ENCODE assay signal across 11 cellular contexts in the genomic region with DNA sequence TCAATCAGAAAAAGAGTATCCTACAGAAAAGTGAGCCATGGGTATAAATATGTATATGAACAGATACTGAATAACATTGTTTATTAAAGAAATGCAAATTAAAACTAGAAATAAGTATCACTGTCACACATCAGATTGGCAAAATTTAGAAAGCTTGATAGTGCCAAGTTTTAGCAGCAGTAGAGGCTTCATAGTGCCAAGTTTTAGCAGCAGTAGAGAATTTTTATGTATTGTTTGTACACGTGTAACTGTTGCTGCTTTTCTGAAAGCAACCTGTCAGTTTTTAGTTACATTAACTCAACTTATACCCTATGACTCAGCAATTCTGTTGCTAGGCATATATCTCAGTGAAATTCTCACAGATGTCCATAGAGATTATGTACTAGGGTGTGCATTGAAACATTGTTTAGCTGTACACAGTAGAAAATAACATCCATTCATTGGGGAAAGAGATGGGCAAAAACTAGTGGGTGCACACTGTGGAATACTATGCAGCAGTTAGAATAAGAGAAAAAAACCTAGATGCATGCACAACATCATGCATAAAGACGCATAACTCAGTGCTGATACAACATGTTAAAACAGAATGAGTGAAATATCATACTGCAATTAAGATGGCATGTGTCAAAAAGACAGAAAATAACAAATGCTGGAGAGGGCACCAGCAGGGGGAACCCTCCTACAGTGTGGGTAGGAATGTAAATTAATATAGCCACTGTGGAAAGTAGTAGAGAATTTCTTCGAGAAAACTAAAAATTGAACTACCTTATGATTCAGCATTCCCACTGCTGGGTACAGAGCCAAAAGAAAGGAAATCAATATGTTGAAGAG.
DNase-seq lines count a peak whose midpoint lies in the region; TF ChIP-seq lines count a peak whose summit lies in the region.
"Had no signal": no experiment of that assay in that cellular context is flagged by ENCODE, and none has a peak within 500 bp of the region (broad histone marks: within the 10 kb centered on the region; RNA-seq: fewer than 3 reads in every experiment).

No MANE protein-coding gene starts in this region.

- TF ChIP-seq POLR2A in NB4 (IDR thresholded peaks at IDR 0.05; ENCODE audit: extremely low read depth, insufficient read length): no peak

- CTCF ChIA-PET in activated naive CD4-positive, alpha-beta T cell treated with anti-CD3 and anti-CD28 coated beads for 36 hours (lab: Charles Lee): no interaction called here

- H3K27ac Mint-ChIP-seq in activated naive CD4-positive, alpha-beta T cell treated with anti-CD3 and anti-CD28 coated beads for 36 hours: no peak overlapping the region
- H3K27ac Mint-ChIP-seq: naive B cell had no signal

- no peaks in the 10 kb centered on the region for H3K9me3 Mint-ChIP-seq in activated naive CD4-positive, alpha-beta T cell treated with anti-CD3 and anti-CD28 coated beads for 36 hours

- no peaks in the 10 kb centered on the region for H3K4me1 Mint-ChIP-seq in activated naive CD4-positive, alpha-beta T cell treated with anti-CD3 and anti-CD28 coated beads for 36 hours (ENCODE audit: low read depth)
- H3K4me1 Mint-ChIP-seq: naive B cell had no signal

- intact Hi-C loops in activated naive CD4-positive, alpha-beta T cell treated with anti-CD3 and anti-CD28 coated beads for 36 hours (cut with micrococcal nuclease): loop anchor here (2.0 kb wide), 1 partner anchor 479 kb away; no protein-coding TSS in a partner anchor

- peak; percentile 22 for DNase-seq in activated naive CD4-positive, alpha-beta T cell treated with anti-CD3 and anti-CD28 coated beads for 36 hours
- no peak for DNase-seq in activated naive CD4-positive, alpha-beta T cell treated with Interleukin-2 at 50 U/mL for 16 hours
- DNase-seq in NB4 (ENCODE audit: low read depth) (peak; percentile 25), epithelial cell of esophagus (ENCODE audit: low read depth) (peak; percentile 59), superior temporal gyrus (ENCODE audit: extremely low spot score) (peak; percentile 59), occipital lobe (lab: John Stamatoyannopoulos, UW) (no peak), GF-D8 (lab: John Stamatoyannopoulos, UW) (no peak)
- no peak for DNase-seq in stimulated activated CD4-positive, alpha-beta T cell treated with anti-CD3 and anti-CD28 coated beads, Interleukin-12 subunit alpha, Interleukin-12 subunit beta, amount 100 ng/mL, for 4 hours
- DNase-seq: effector CD8-positive, alpha-beta T cell; naive B cell; NCI-H1092 treated with DMSO at 0.1 percent for 48 hours had no signal

- no peak overlapping the region for H3K4me3 Mint-ChIP-seq in activated naive CD4-positive, alpha-beta T cell treated with anti-CD3 and anti-CD28 coated beads for 36 hours
- H3K4me3 Mint-ChIP-seq: naive B cell had no signal

- no peaks in the 10 kb centered on the region for H3K36me3 Mint-ChIP-seq in activated naive CD4-positive, alpha-beta T cell treated with anti-CD3 and anti-CD28 coated beads for 36 hours (ENCODE audit: low read depth)
- H3K36me3 Mint-ChIP-seq: naive B cell had no signal

- H3K4me3 ChIP-seq in NB4 (ENCODE audit: low read depth, low read length) (no peak overlapping the region), epithelial cell of esophagus (ENCODE audit: low read length) (no peak overlapping the region)

- TF ChIP-seq CTCF in NB4 (IDR thresholded peaks at IDR 0.05; ENCODE audit: low read depth, low read length) (peak; percentile 18), epithelial cell of esophagus (IDR thresholded peaks at IDR 0.05; ENCODE audit: insufficient read depth, low read depth, low read length, missing control alignments) (peak; percentile 54)

- no peaks in the 10 kb centered on the region for H3K27me3 Mint-ChIP-seq in activated naive CD4-positive, alpha-beta T cell treated with anti-CD3 and anti-CD28 coated beads for 36 hours (ENCODE audit: low read depth)
- H3K27me3 Mint-ChIP-seq: naive B cell had no signal

Comparison
In these comparisons a context has a peak if more than half of its experiments do, and no peak if none do; other contexts are left out.
1. DNase-seq: peak in activated naive CD4-positive, alpha-beta T cell treated with anti-CD3 and anti-CD28 coated beads for 36 hours (single experiment), NB4 (single experiment), epithelial cell of esophagus (single experiment) and superior temporal gyrus (single experiment); none in activated naive CD4-positive, alpha-beta T cell treated with Interleukin-2 at 50 U/mL for 16 hours (single experiment), occipital lobe (single experiment), stimulated activated CD4-positive, alpha-beta T cell treated with anti-CD3 and anti-CD28 coated beads, Interleukin-12 subunit alpha, Interleukin-12 subunit beta, amount 100 ng/mL, for 4 hours (single experiment) and GF-D8 (single experiment).